9 cellular contexts compared by ENCODE assay signal in genomic region chr12:75208851-75209781, GRCh38. TPM values are rescaled to one million over a fixed set of nuclear protein-coding genes. Genes with fewer than 3 reads are reported as not detected.
DNase-seq lines count a peak whose midpoint lies in the region; ATAC-seq and TF ChIP-seq lines count a peak whose summit lies in the region.
"Had no signal": no experiment of that assay in that cellular context is flagged by ENCODE, and none has a peak within 500 bp of the region (broad histone marks: within the 10 kb centered on the region; RNA-seq: fewer than 3 reads in every experiment).

No MANE protein-coding gene starts in this region.

- TF ChIP-seq CTCF in chondrocyte (IDR thresholded peaks at IDR 0.05) (no peak), nephron (IDR thresholded peaks at IDR 0.05; ENCODE audit: unreplicated experiment in 3 of 3) (no peak), thyroid gland (IDR thresholded peaks at IDR 0.05) (no peak)

- no peak for TF ChIP-seq POLR2A in thyroid gland (IDR thresholded peaks at IDR 0.05)

- H3K27me3 ChIP-seq in thyroid gland = peaks cover 10% of the 10 kb centered on the region

- no peaks in the 10 kb centered on the region for H3K36me3 ChIP-seq in thyroid gland

- no peaks in the 10 kb centered on the region for H3K4me1 Mint-ChIP-seq in chondrocyte (ENCODE audit: low read depth)
- H3K4me1 Mint-ChIP-seq in nephron = no peaks in the 10 kb centered on the region

- H3K27me3 Mint-ChIP-seq in chondrocyte (ENCODE audit: low read depth) (peaks cover 50% of the 10 kb centered on the region), nephron (ENCODE audit: low read depth) (peaks cover 66% of the 10 kb centered on the region)

- no peak overlapping the region for H3K4me3 ChIP-seq in thyroid gland (replicated peaks in 1 of 3)

- peak; percentile 34 for DNase-seq in EH (ENCODE audit: low read depth)
- peak; percentile 72 for DNase-seq in NCI-H1105 treated with DMSO at 0.1 percent for 48 hours (lab: John Stamatoyannopoulos, UW)
- peak; percentile 59 for DNase-seq in chondrocyte (ENCODE audit: low spot score)
- DNase-seq in thyroid gland = no peak
- DNase-seq in SHP77 (lab: John Stamatoyannopoulos, UW) = no peak
- DNase-seq in C1 segment of cervical spinal cord (lab: John Stamatoyannopoulos, UW) = no peak

- 2 to 5% methylated on average over 34 to 37 of the region's 49 CpGs for WGBS in thyroid gland, 2 donors

- H3K4me3 Mint-ChIP-seq in chondrocyte (ENCODE audit: unreplicated experiment) = peak overlapping the region; percentile 52
- peak overlapping the region; percentile 70 to 81 (median 72) for H3K4me3 Mint-ChIP-seq in nephron
- H3K4me3 Mint-ChIP-seq: activated naive CD4-positive, alpha-beta T cell treated with anti-CD3 and anti-CD28 coated beads, Interleukin-2, amount 50 U/mL, for 24 hours had no signal

- intact Hi-C loops in thyroid gland (cut with DNase I) = no loop called here

- H3K27ac ChIP-seq in thyroid gland = no peak overlapping the region

- H3K36me3 Mint-ChIP-seq in chondrocyte (ENCODE audit: low read depth) (peaks cover 4% of the 10 kb centered on the region), nephron (ENCODE audit: low read depth) (no peaks in the 10 kb centered on the region)
- H3K36me3 Mint-ChIP-seq: activated naive CD4-positive, alpha-beta T cell treated with anti-CD3 and anti-CD28 coated beads, Interleukin-2, amount 50 U/mL, for 24 hours had no signal

- H3K9me3 Mint-ChIP-seq in chondrocyte (ENCODE audit: low read depth) (no peaks in the 10 kb centered on the region), nephron (peaks cover 7% of the 10 kb centered on the region)

- no peak for ATAC-seq in HG02852 (IDR thresholded peaks at IDR 0.05; ENCODE audit: unreplicated experiment)

- H3K9me3 ChIP-seq in thyroid gland = no peaks in the 10 kb centered on the region

- peaks cover 0 to 5% of the 10 kb centered on the region in 2 donors for H3K4me1 ChIP-seq in thyroid gland

- H3K27ac Mint-ChIP-seq in chondrocyte (ENCODE audit: unreplicated experiment) (no peak overlapping the region), nephron (no peak overlapping the region)
- H3K27ac Mint-ChIP-seq: activated naive CD4-positive, alpha-beta T cell treated with anti-CD3 and anti-CD28 coated beads, Interleukin-2, amount 50 U/mL, for 24 hours had no signal

RNA-seq across cellular contexts. Expression of gene KCNC2, which starts 0.5 kb away (rescaled TPM):
- total RNA-seq in chondrocyte (not detected in 3 replicates), thyroid gland (not detected)

Comparison
In these comparisons a context has a peak if more than half of its experiments do, and no peak if none do; other contexts are left out.
1. DNase-seq: peak in EH (single experiment), NCI-H1105 treated with DMSO at 0.1 percent for 48 hours (single experiment) and chondrocyte (single experiment); none in thyroid gland (0 of 2), SHP77 (0 of 2) and C1 segment of cervical spinal cord (0 of 14).